8 cellular contexts compared by ENCODE assay signal in the genomic region with DNA sequence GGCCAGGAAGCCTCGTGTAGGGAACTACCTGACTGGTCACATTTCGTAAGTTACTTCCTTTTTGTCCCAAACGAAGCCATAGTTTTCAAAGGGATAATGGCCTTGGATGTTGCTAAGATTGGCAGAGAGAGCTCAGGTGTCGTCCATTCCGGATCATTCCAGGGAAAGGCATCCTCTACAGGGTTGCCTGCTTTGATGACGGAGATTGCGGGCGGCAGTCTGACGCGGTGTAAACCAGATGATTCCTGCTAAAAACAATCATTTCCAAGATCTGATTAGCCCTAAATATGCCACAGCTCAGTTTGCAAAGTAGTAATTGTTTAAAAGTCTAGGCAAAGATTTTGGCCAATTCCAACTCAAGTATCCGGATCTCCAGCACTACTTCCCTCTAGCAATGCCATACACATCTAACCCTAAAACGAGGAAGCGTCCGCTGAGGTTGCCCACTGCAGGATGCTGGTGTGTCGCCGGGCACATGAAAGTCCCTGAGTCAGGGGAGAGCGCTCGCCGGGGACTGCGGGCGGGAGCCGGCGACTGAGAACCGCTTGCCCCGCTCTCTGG.
DNase-seq lines count a peak whose midpoint lies in the region; ATAC-seq lines count a peak whose summit lies in the region.

No MANE protein-coding gene starts in this region.

- H3K27me3 ChIP-seq in mucosa of stomach (ENCODE audit: control insufficient read depth, insufficient read depth, low read length): peaks cover 3% of the 10 kb centered on the region

- peak overlapping the region; percentile 40 for H3K4me3 ChIP-seq in mucosa of stomach (ENCODE audit: low read length)

- peaks cover 23% of the 10 kb centered on the region for H3K4me1 ChIP-seq in mucosa of stomach (ENCODE audit: control insufficient read depth, insufficient read depth, low read length)

- H3K9me3 ChIP-seq in mucosa of stomach (ENCODE audit: control insufficient read depth, low read length): no peaks in the 10 kb centered on the region

- peak; percentile 40 for DNase-seq in NCI-H146 (lab: John Stamatoyannopoulos, UW)
- no peak for DNase-seq in NCI-H146 treated with DMSO at 0.1 percent for 48 hours (lab: John Stamatoyannopoulos, UW; ENCODE audit: unreplicated experiment)
- peak; percentile 36 for DNase-seq in NCI-H2227 treated with DMSO at 0.1 percent for 48 hours (lab: John Stamatoyannopoulos, UW)
- DNase-seq in caudate nucleus (lab: John Stamatoyannopoulos, UW): peak in 5 of 61 donors; percentile 34 to 64 (median 44)
- no peak for DNase-seq in globus pallidus (ENCODE audit: low spot score)
- DNase-seq in NCI-H187 (lab: John Stamatoyannopoulos, UW): no peak

- no peak for ATAC-seq in GM21390 (IDR thresholded peaks at IDR 0.05; ENCODE audit: unreplicated experiment)

- no peaks in the 10 kb centered on the region for H3K36me3 ChIP-seq in mucosa of stomach (ENCODE audit: control insufficient read depth, insufficient read depth, low read length)

- H3K27ac ChIP-seq in caudate nucleus (ENCODE audit: low read depth, low read length): peak overlapping the region; percentile 62

- H3K9ac ChIP-seq in mucosa of stomach (ENCODE audit: low read length): no peak overlapping the region

Comparison
In these comparisons a context has a peak if more than half of its experiments do, and no peak if none do; other contexts are left out.
1. DNase-seq: peak in NCI-H146 (single experiment) and NCI-H2227 treated with DMSO at 0.1 percent for 48 hours (single experiment); none in NCI-H146 treated with DMSO at 0.1 percent for 48 hours (single experiment), globus pallidus (single experiment) and NCI-H187 (0 of 2).